ENCODE assay signal across 1 cellular context in genomic region chr14:103118019-103118662, GRCh38.
TF ChIP-seq lines count a peak whose summit lies in the region.

No MANE protein-coding gene starts in this region.

TF ChIP-seq in SK-N-SH treated with all-trans-retinoic acid at 6 μM for 48 hours, 23 proteins besides CTCF, POLR2A, EP300 and RAD21 (continued from another document):
- TF ChIP-seq POU6F1 (CRISPR knock-in tag; IDR thresholded peaks at IDR 0.05; ENCODE audit: borderline replicate concordance, low read depth): no peak
- no peak for TF ChIP-seq BACH2 (CRISPR knock-in tag; IDR thresholded peaks at IDR 0.05; ENCODE audit: borderline replicate concordance)
- no peak for TF ChIP-seq RARB (CRISPR knock-in tag; IDR thresholded peaks at IDR 0.05)
TF ChIP-seq in SK-N-SH treated with all-trans-retinoic acid at 6 μM for 48 hours: peak in this region for 0.
